ENCODE assay signal across 8 cellular contexts in the genomic region with DNA sequence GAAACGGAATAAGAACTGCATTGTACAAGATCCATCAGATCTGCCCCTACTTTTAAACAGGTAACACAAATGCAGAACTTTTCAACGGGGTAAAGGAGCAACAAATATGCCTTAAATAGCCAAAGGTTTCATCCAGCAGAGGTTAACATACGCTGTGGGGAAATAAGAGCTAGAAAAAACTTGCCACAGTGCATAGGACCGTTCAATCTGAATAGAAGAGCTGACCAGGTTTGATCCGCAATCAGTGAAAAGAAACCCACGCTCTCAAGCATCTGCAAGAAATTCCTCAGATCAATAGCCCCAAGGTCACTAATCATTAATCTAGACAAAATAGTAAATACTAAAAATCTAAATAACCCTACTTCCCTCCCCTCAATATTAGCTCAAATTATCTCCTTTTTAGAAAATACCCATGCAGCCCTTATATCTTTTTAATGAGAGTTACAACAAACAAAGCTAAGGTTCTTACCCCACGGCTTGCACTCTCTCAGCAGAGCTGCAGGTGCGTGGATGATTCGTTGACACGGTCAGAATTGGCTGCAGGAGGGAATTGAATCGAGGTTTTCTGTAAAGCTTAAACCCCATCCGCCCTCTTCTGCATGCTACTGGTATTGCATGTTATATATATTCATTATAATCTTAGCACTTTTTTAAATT. TPM values are rescaled to one million over a fixed set of nuclear protein-coding genes. Genes with fewer than 3 reads are reported as not detected.
DNase-seq lines count a peak whose midpoint lies in the region; ATAC-seq and TF ChIP-seq lines count a peak whose summit lies in the region.

A gene with protein sequence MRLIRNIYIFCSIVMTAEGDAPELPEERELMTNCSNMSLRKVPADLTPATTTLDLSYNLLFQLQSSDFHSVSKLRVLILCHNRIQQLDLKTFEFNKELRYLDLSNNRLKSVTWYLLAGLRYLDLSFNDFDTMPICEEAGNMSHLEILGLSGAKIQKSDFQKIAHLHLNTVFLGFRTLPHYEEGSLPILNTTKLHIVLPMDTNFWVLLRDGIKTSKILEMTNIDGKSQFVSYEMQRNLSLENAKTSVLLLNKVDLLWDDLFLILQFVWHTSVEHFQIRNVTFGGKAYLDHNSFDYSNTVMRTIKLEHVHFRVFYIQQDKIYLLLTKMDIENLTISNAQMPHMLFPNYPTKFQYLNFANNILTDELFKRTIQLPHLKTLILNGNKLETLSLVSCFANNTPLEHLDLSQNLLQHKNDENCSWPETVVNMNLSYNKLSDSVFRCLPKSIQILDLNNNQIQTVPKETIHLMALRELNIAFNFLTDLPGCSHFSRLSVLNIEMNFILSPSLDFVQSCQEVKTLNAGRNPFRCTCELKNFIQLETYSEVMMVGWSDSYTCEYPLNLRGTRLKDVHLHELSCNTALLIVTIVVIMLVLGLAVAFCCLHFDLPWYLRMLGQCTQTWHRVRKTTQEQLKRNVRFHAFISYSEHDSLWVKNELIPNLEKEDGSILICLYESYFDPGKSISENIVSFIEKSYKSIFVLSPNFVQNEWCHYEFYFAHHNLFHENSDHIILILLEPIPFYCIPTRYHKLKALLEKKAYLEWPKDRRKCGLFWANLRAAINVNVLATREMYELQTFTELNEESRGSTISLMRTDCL (minus strand): TSS at position 539 of the 657 bp plus-strand sequence. CDS start 7,400 bp downstream, outside the sequence.

- H3K36me3 Mint-ChIP-seq in Calu3 (ENCODE audit: insufficient read depth, unreplicated experiment): no peaks in the 10 kb centered on the region
- no peaks in the 10 kb centered on the region for H3K36me3 Mint-ChIP-seq in activated T-cell treated with anti-CD3 and anti-CD28 coated beads, Interleukin-2, amount 50 U/mL, for 72 hours (ENCODE audit: insufficient read depth in 2 of 2)

- intact Hi-C loops in Calu3 (cut with micrococcal nuclease; ENCODE audit: unreplicated experiment): no loop called here
- intact Hi-C loops in Right ventricle myocardium superior (cut with DNase I): no loop called here

- no peak within 1 kb of the TSS for H3K4me3 Mint-ChIP-seq in Calu3 (ENCODE audit: low read depth, unreplicated experiment)
- no peak within 1 kb of the TSS for H3K4me3 Mint-ChIP-seq in activated T-cell treated with anti-CD3 and anti-CD28 coated beads, Interleukin-2, amount 50 U/mL, for 72 hours

- no peak within 1 kb of the TSS for H3K4me3 ChIP-seq in retinal pigment epithelial cell (ENCODE audit: low read length)

- H3K27ac Mint-ChIP-seq in Calu3 (ENCODE audit: unreplicated experiment): no peak within 1 kb of the TSS
- no peak within 1 kb of the TSS for H3K27ac Mint-ChIP-seq in activated T-cell treated with anti-CD3 and anti-CD28 coated beads, Interleukin-2, amount 50 U/mL, for 72 hours

- peaks cover 2% of the 10 kb centered on the region for H3K4me1 Mint-ChIP-seq in Calu3 (ENCODE audit: low read depth, unreplicated experiment)
- H3K4me1 Mint-ChIP-seq in activated T-cell treated with anti-CD3 and anti-CD28 coated beads, Interleukin-2, amount 50 U/mL, for 72 hours (ENCODE audit: low read depth): peaks cover 5% of the 10 kb centered on the region

- DNase-seq in Calu3 (peak; percentile 36), NCI-H2227 treated with DMSO at 0.1 percent for 48 hours (lab: John Stamatoyannopoulos, UW) (peak; percentile 40), Right ventricle myocardium superior (peak; percentile 35), retinal pigment epithelial cell (ENCODE audit: low read depth) (no peak), T1000 (lab: John Stamatoyannopoulos, UW) (no peak)
- DNase-seq in activated T-cell treated with anti-CD3 and anti-CD28 coated beads, Interleukin-2, amount 50 U/mL, for 72 hours: peak; percentile 22 to 37

- H3K27me3 Mint-ChIP-seq in Calu3 (ENCODE audit: unreplicated experiment): no peaks in the 10 kb centered on the region
- no peaks in the 10 kb centered on the region for H3K27me3 Mint-ChIP-seq in activated T-cell treated with anti-CD3 and anti-CD28 coated beads, Interleukin-2, amount 50 U/mL, for 72 hours (ENCODE audit: low read depth)

- no peaks in the 10 kb centered on the region for H3K9me3 Mint-ChIP-seq in Calu3 (ENCODE audit: low read depth, unreplicated experiment)
- peaks cover 0 to 3% of the 10 kb centered on the region in 2 donors for H3K9me3 Mint-ChIP-seq in activated T-cell treated with anti-CD3 and anti-CD28 coated beads, Interleukin-2, amount 50 U/mL, for 72 hours

- CTCF ChIA-PET in Calu3 (lab: Charles Lee): interaction anchor here (0.6 to 2.1 kb wide), 5 partner anchors 22 to 713 kb away, joined by 3 to 13 read pairs (median 4); a partner anchor contains a TSS

- no TSS peak for BruUV-seq in Calu3 (replicated peaks; lab: Mats Ljungman, UMichigan)

- peak; percentile 40 for TF ChIP-seq CTCF in Calu3 (IDR thresholded peaks at IDR 0.05; ENCODE audit: unreplicated experiment)
- TF ChIP-seq CTCF in retinal pigment epithelial cell (conservative IDR thresholded peaks at IDR 0.05; ENCODE audit: low read depth, low read length): peak; percentile 70

- ATAC-seq in GM19035 (IDR thresholded peaks at IDR 0.05; ENCODE audit: unreplicated experiment): peak; percentile 71
- peak; percentile 61 for ATAC-seq in HG03135 (IDR thresholded peaks at IDR 0.05; ENCODE audit: unreplicated experiment)
- peak in 1 of 2 donors; percentile 51 for ATAC-seq in activated T-cell treated with anti-CD3 and anti-CD28 coated beads, Interleukin-2, amount 50 U/mL, for 72 hours (replicated peaks in 1 of 2)
- peak; percentile 72 for ATAC-seq in Right ventricle myocardium superior (ENCODE audit: poor library complexity)

RNA-seq across cellular contexts. Expression of the gene that starts here (rescaled TPM):
- total RNA-seq in Calu3 (2022) (not detected in 2 replicates), Right ventricle myocardium superior (not detected)
- under 1 TPM in 1 of 2 donors, not detected in 1; 0.12 TPM for total RNA-seq in activated T-cell treated with anti-CD3 and anti-CD28 coated beads, Interleukin-2, amount 50 U/mL, for 72 hours

Comparison
In these comparisons a context has a peak if more than half of its experiments do, and no peak if none do; other contexts are left out.
1. Peak in DNase-seq in Calu3; RNA of the gene not detected or under 1 TPM.
2. Peak in DNase-seq in activated T-cell treated with anti-CD3 and anti-CD28 coated beads, Interleukin-2, amount 50 U/mL, for 72 hours; RNA of the gene not detected or under 1 TPM.
3. Peak in DNase-seq and ATAC-seq in Right ventricle myocardium superior; RNA of the gene not detected or under 1 TPM.